In the genomic region with DNA sequence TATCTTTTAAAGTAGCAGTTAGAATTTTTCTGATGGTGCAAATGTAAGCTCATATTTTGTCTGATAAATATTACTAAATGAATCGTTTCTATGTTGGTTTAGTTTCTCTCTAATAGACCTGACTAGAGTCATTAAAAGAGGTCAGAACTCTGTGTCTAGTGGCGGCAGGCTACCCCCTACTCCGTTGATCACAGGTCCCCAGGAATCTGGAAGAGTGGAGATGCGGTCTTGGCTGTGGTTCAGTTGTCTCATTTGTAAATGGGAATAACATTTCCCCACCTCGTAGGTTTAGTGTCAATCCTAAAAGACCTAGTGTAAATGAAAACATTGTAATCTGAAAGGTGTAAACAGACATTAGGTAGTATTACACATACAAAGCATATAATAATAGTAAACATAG, we compare ENCODE assay signal across 11 cellular contexts. TPM values are rescaled to one million over a fixed set of nuclear protein-coding genes. Genes with fewer than 3 reads are reported as not detected.
A peak's percentile ranks its signal among the peaks of the same experiment; 100 is the strongest.
DNase-seq lines count a peak whose midpoint lies in the region; ATAC-seq and TF ChIP-seq lines count a peak whose summit lies in the region.
"Had no signal": no experiment of that assay in that cellular context is flagged by ENCODE, and none has a peak within 500 bp of the region (broad histone marks: within the 10 kb centered on the region; RNA-seq: fewer than 3 reads in every experiment).

No MANE protein-coding gene starts in this region.

- no peaks in the 10 kb centered on the region for H3K9me3 ChIP-seq in adipocyte (ENCODE audit: control insufficient read depth, low read length)

- TF ChIP-seq CTCF in C4-2B (conservative IDR thresholded peaks at IDR 0.05) = no peak
- TF ChIP-seq CTCF in HFFc6 (IDR thresholded peaks at IDR 0.05) = no peak
- TF ChIP-seq CTCF in nephron (IDR thresholded peaks at IDR 0.05; ENCODE audit: unreplicated experiment in 3 of 3) = no peak

- peak overlapping the region; percentile 86; the same call in 1 of the 2 replicates for H3K27ac ChIP-seq in C4-2B

- H3K4me1 ChIP-seq in adipocyte (ENCODE audit: control insufficient read depth, insufficient read depth, low read length) = peaks cover 4% of the 10 kb centered on the region

- DNase-seq in HFFc6 = no peak
- no peak for DNase-seq in adipocyte (ENCODE audit: low read depth)
- DNase-seq in nucleus accumbens (lab: John Stamatoyannopoulos, UW) = no peak
- no peak for DNase-seq in OCI-M2 (lab: John Stamatoyannopoulos, UW; ENCODE audit: unreplicated experiment)
- DNase-seq in head of caudate nucleus = no peak
- DNase-seq: foreskin fibroblast, NCI-H82 had no signal

- H3K36me3 ChIP-seq in adipocyte (ENCODE audit: control insufficient read depth, insufficient read depth, low read length, severe bottlenecking) = no peaks in the 10 kb centered on the region

- H3K27ac Mint-ChIP-seq in HFFc6 = peak overlapping the region; percentile 100
- H3K27ac Mint-ChIP-seq in nephron = peak overlapping the region; percentile 81 to 99 (median 96)

- H3K9me3 Mint-ChIP-seq in HFFc6 = no peaks in the 10 kb centered on the region
- H3K9me3 Mint-ChIP-seq in nephron = no peaks in the 10 kb centered on the region

- intact Hi-C loops in head of caudate nucleus (cut with DNase I) = loop anchor here (5.0 to 10.0 kb wide), 2 partner anchors 93 to 214 kb away; partner anchors contain the start of gene SLC2A3

- H3K36me3 Mint-ChIP-seq in HFFc6 (ENCODE audit: low read depth) (no peaks in the 10 kb centered on the region), nephron (ENCODE audit: low read depth) (no peaks in the 10 kb centered on the region)

- H3K9ac ChIP-seq in adipocyte (ENCODE audit: low read length) = peak overlapping the region; percentile 93

- ATAC-seq in GM21825 (IDR thresholded peaks at IDR 0.05; ENCODE audit: unreplicated experiment) = no peak

- H3K4me3 Mint-ChIP-seq in HFFc6 = peak overlapping the region; percentile 95
- peak overlapping the region; percentile 79 to 92 (median 86) for H3K4me3 Mint-ChIP-seq in nephron

- H3K27me3 Mint-ChIP-seq in HFFc6 (ENCODE audit: insufficient read depth) (no peaks in the 10 kb centered on the region; the same call in 1 of the 2 replicates), nephron (ENCODE audit: low read depth) (no peaks in the 10 kb centered on the region)

- H3K4me1 Mint-ChIP-seq in HFFc6 (ENCODE audit: low read depth) (peaks cover 28% of the 10 kb centered on the region), nephron (peaks cover 6% of the 10 kb centered on the region)

- H3K4me3 ChIP-seq in adipocyte (ENCODE audit: low read length) = peak overlapping the region; percentile 89

- H3K27me3 ChIP-seq in adipocyte (replicated peaks; ENCODE audit: control insufficient read depth, insufficient read depth, low read length) = no peaks in the 10 kb centered on the region

RNA-seq across cellular contexts. Expression of gene FOXJ2, which starts 4.7 kb away (rescaled TPM):
- total RNA-seq in HFFc6 (2021; fragmentation: NEBNext Ultra II Directional; extraction: Animal tissue kit (Norgen Biotek cat#: 25700)) = 10 to 100 TPM; 15.3 to 17.5 (median 15.9) TPM

RNA-seq across cellular contexts. Expression of gene C3AR1, which starts 38.3 kb away (rescaled TPM):
- total RNA-seq in HFFc6 (2021; fragmentation: NEBNext Ultra II Directional; extraction: Animal tissue kit (Norgen Biotek cat#: 25700)) = under 1 TPM; 0.38 to 0.85 (median 0.62) TPM
- total RNA-seq: lung microvascular endothelial cell had no signal

RNA-seq across cellular contexts. Expression of gene NECAP1, which starts 54.2 kb away (rescaled TPM):
- 10 to 100 TPM; 41.1 to 48.9 (median 45.0) TPM for total RNA-seq in HFFc6 (2021; fragmentation: NEBNext Ultra II Directional; extraction: Animal tissue kit (Norgen Biotek cat#: 25700))
